In genomic region chr1:58994664-58995063, GRCh38 we compare ENCODE assay signal across 14 cellular contexts.
"Had no signal": no experiment of that assay in that cellular context is flagged by ENCODE, and none has a peak within 500 bp of the region (broad histone marks: within the 10 kb centered on the region; RNA-seq: fewer than 3 reads in every experiment).

No MANE protein-coding gene starts in this region.

- H3K4me3 ChIP-seq: esophagus muscularis mucosa, heart left ventricle, smooth muscle cell had no signal

- H3K27me3 ChIP-seq: esophagus muscularis mucosa, heart left ventricle had no signal

- H3K4me2 ChIP-seq: smooth muscle cell had no signal

- H3K4me3 Mint-ChIP-seq: naive thymus-derived CD8-positive, alpha-beta T cell; neural crest cell had no signal

- H3K27ac Mint-ChIP-seq: naive thymus-derived CD8-positive, alpha-beta T cell had no signal

- H3K36me3 ChIP-seq: esophagus muscularis mucosa, heart left ventricle had no signal

- H3K9me3 Mint-ChIP-seq: neural crest cell had no signal

- H3K36me3 Mint-ChIP-seq: naive thymus-derived CD8-positive, alpha-beta T cell had no signal

- ATAC-seq: heart left ventricle; naive thymus-derived CD8-positive, alpha-beta T cell; right cardiac atrium had no signal

- DNase-seq: effector memory CD4-positive, alpha-beta T cell; heart left ventricle; hypothalamus; kidney glomerular epithelial cell; mammary epithelial cell; naive thymus-derived CD8-positive, alpha-beta T cell; right cardiac atrium; stimulated activated CD4-positive, alpha-beta T cell treated with anti-CD3 and anti-CD28 coated beads, Interleukin-2, amount 100 ng/mL, for 48 hours; stimulated activated naive CD4-positive, alpha-beta T cell treated with Interleukin-2 at 50 U/mL for 16 hours; trophoblast cell had no signal

- H3K27ac ChIP-seq: epithelial cell of prostate, esophagus muscularis mucosa, heart left ventricle had no signal

- H3K9me3 ChIP-seq: esophagus muscularis mucosa, heart left ventricle had no signal

- H3K27me3 Mint-ChIP-seq: naive thymus-derived CD8-positive, alpha-beta T cell had no signal
